23 cellular contexts compared by ENCODE assay signal in the genomic region with DNA sequence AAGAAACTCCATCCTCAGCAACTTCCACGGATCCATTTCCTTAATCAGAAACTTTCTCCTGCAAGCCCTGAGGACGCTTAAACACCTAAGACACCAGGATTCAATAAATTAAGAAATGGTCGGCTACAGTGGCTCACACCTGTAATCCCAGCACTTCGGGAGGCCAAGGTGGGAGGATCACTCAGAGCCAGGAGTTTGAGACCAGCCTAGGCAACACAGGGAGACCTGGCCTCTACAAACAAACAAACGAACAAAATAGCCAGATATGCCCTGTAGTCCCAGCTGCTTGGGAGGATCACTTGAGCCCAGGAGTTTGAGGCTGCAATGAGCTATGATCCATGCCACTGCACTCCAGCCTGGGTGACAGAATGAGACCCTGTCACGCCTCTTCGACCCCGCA.
"Had no signal": no experiment of that assay in that cellular context is flagged by ENCODE, and none has a peak within 500 bp of the region (broad histone marks: within the 10 kb centered on the region; RNA-seq: fewer than 3 reads in every experiment).

No MANE protein-coding gene starts in this region.

- H3K27ac ChIP-seq: heart right ventricle, left lung, thoracic aorta, upper lobe of right lung had no signal

- H3K4me3 Mint-ChIP-seq: activated naive CD8-positive, alpha-beta T cell treated with anti-CD3 and anti-CD28 coated beads for 36 hours; activated T-cell treated with anti-CD3 and anti-CD28 coated beads, Interleukin-2, amount 50 U/mL, for 4 hours; natural killer cell; T-helper 17 cell had no signal

- H3K36me3 ChIP-seq: heart right ventricle, left lung, thoracic aorta, upper lobe of right lung had no signal

- H3K36me3 Mint-ChIP-seq: activated naive CD8-positive, alpha-beta T cell treated with anti-CD3 and anti-CD28 coated beads for 36 hours; natural killer cell had no signal

- H3K4me1 ChIP-seq: heart right ventricle, left lung, upper lobe of right lung had no signal

- H3K27me3 ChIP-seq: left lung, upper lobe of right lung had no signal

- H3K9me3 Mint-ChIP-seq: activated naive CD8-positive, alpha-beta T cell treated with anti-CD3 and anti-CD28 coated beads for 36 hours; activated T-cell treated with anti-CD3 and anti-CD28 coated beads, Interleukin-2, amount 50 U/mL, for 4 hours; natural killer cell had no signal

- H3K4me1 Mint-ChIP-seq: activated naive CD8-positive, alpha-beta T cell treated with anti-CD3 and anti-CD28 coated beads for 36 hours; natural killer cell had no signal

- H3K4me2 ChIP-seq: smooth muscle cell had no signal

- H3K9me3 ChIP-seq: heart right ventricle, left lung, thoracic aorta, upper lobe of right lung had no signal

- H3K4me3 ChIP-seq: heart right ventricle, left lung, smooth muscle cell, thoracic aorta, upper lobe of right lung had no signal

- H3K27ac Mint-ChIP-seq: activated naive CD8-positive, alpha-beta T cell treated with anti-CD3 and anti-CD28 coated beads for 36 hours; natural killer cell; T-helper 17 cell had no signal

- DNase-seq: activated CD4-positive, alpha-beta T cell treated with anti-CD3 and anti-CD28 coated beads for 4 hours; activated CD4-positive, alpha-beta T cell treated with anti-CD3 and anti-CD28 coated beads, Interleukin-2, amount 50 U/mL, for 48 hours; activated CD4-positive, CD25-positive, alpha-beta regulatory T cell; activated CD8-positive, alpha-beta memory T cell treated with anti-CD3 and anti-CD28 coated beads, Interleukin-2, amount 50 U/mL, for 48 hours; activated naive CD4-positive, alpha-beta T cell treated with Interleukin-2 at 50 U/mL for 16 hours; activated naive CD8-positive, alpha-beta T cell treated with anti-CD3 and anti-CD28 coated beads for 36 hours; activated T-cell treated with anti-CD3 and anti-CD28 coated beads, Interleukin-2, amount 50 U/mL, for 4 hours; cerebellar nuclear complex; effector CD4-positive, alpha-beta T cell; erythroblast; foreskin fibroblast; heart right ventricle; left lung; midbrain; natural killer cell; occipital lobe; stimulated activated CD4-positive, alpha-beta T cell treated with anti-CD3 and anti-CD28 coated beads, Interleukin-4, amount 100 ng/mL, for 1 hour; stimulated activated naive CD4-positive, alpha-beta T cell; SW 1271; T-helper 17 cell; upper lobe of right lung had no signal
